Comparison of ENCODE assay signal across 1 cellular context in the genomic region with DNA sequence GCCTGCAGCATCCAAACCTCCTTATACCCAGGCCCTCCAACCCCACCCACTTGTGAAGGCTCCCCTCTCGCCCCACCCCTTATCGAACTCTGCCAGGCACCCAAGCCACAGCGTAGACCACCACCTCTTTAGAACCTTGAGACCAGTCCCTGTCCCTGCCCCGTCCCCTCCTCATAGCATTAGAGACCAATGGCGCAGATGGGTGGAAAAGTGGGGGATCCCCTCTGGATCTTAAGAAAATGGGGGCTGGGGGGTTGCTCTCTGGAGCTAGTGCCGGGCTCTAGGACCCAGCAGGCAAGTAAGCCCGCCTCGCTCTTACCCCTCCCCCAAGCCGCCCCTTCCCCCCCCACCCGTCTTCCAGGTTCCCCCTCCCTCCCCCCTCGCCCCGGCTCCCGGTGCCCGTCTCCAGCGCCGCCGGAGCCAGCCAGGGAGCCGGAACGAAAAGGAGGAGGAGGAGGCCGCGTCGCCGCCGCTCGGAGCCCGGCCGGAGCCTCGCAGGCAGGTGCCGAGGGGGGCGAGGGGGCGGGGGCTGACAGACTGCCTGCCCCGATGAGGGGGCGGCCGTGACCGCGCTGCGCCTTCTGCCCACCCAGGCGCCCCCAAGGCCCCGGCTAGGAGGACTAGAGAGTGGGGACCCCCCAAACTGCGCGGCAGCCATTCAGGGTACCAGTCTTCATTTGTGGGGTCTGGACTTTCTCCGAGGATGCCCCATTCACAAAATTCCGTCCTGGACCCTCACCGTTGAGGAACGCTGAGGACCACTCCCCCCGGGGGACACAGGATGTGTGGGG.
TF ChIP-seq lines count a peak whose summit lies in the region.

A gene with protein sequence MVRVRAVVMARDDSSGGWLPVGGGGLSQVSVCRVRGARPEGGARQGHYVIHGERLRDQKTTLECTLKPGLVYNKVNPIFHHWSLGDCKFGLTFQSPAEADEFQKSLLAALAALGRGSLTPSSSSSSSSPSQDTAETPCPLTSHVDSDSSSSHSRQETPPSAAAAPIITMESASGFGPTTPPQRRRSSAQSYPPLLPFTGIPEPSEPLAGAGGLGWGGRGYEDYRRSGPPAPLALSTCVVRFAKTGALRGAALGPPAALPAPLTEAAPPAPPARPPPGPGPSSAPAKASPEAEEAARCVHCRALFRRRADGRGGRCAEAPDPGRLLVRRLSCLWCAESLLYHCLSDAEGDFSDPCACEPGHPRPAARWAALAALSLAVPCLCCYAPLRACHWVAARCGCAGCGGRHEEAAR (plus strand): TSS at position 388 of the 791 bp plus-strand sequence. CDS start 1,606 bp downstream, outside the sequence.

TF ChIP-seq in H1, 55 proteins besides CTCF, POLR2A, EP300 and RAD21:
- no peak for TF ChIP-seq CBX8 (IDR thresholded peaks at IDR 0.05; ENCODE audit: borderline replicate concordance, low read depth, low read length)
- no peak for TF ChIP-seq TAF7 (optimal IDR thresholded peaks at IDR 0.05; ENCODE audit: borderline replicate concordance, low read depth, low read length)
- peak; percentile 66 for TF ChIP-seq KDM4A (IDR thresholded peaks at IDR 0.05; ENCODE audit: low read depth, low read length, severe bottlenecking)
- peak; percentile 6 to 46; a peak in 1 of 4 replicates for TF ChIP-seq HDAC2 (IDR thresholded peaks at IDR 0.05; ENCODE audit: borderline replicate concordance in 1 of 2, low read depth in 2 of 2, low read length in 2 of 2)
- peak; percentile 12; the same call in 1 of the 2 replicates for TF ChIP-seq TAF1 (IDR thresholded peaks at IDR 0.05; ENCODE audit: low read depth, low read length)
- peak; percentile 90 for TF ChIP-seq FOSL1 (IDR thresholded peaks at IDR 0.05; ENCODE audit: insufficient read depth, low read depth, low read length)
- TF ChIP-seq PHF8 (conservative IDR thresholded peaks at IDR 0.05; ENCODE audit: low read depth, low read length), result peak; percentile 45
- TF ChIP-seq EGR1 (IDR thresholded peaks at IDR 0.05; ENCODE audit: borderline replicate concordance, low read depth, low read length), result peak; percentile 23; the same call in 1 of the 2 replicates
- peak in 1 of 2 experiments; percentile 50; a peak in 1 of 4 replicates for TF ChIP-seq SIN3A (conservative IDR thresholded peaks at IDR 0.05 in 1 of 2, IDR thresholded peaks at IDR 0.05 in 1 of 2; ENCODE audit: low read depth in 1 of 2, low read length in 2 of 2)
- no peak for TF ChIP-seq KDM5A (IDR thresholded peaks at IDR 0.05; ENCODE audit: low read length)
- 0 out of 2 replicates have a peak, but pooled peaks have one; percentile 3 for TF ChIP-seq POLR2AphosphoS5 (IDR thresholded peaks at IDR 0.05; ENCODE audit: low read depth, low read length)
